ENCODE assay signal across 1 cellular context in the genomic region with DNA sequence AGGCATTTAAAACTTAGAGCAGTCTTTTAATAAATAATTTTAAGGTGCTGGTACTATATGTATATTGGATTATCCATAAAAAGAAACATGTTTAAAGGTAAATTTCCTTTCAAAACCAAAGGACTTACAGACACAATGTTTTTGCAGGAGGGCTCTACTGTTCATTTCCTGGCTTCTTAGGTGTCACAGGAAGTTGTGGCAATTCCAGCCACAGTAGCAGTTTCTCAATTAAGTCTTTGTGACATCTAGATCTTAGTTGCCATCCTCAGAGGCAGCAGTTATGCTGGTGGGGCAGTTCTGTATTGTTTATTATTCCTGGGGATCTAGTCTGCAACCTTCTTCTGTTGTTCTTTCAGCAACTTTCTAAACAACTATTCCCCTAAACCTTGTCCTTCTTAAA.
TF ChIP-seq lines count a peak whose summit lies in the region.

No MANE protein-coding gene starts in this region.

TF ChIP-seq in HepG2, 621 proteins besides CTCF, POLR2A, EP300 and RAD21 (continued from another document):
- TF ChIP-seq, protein P1, sequence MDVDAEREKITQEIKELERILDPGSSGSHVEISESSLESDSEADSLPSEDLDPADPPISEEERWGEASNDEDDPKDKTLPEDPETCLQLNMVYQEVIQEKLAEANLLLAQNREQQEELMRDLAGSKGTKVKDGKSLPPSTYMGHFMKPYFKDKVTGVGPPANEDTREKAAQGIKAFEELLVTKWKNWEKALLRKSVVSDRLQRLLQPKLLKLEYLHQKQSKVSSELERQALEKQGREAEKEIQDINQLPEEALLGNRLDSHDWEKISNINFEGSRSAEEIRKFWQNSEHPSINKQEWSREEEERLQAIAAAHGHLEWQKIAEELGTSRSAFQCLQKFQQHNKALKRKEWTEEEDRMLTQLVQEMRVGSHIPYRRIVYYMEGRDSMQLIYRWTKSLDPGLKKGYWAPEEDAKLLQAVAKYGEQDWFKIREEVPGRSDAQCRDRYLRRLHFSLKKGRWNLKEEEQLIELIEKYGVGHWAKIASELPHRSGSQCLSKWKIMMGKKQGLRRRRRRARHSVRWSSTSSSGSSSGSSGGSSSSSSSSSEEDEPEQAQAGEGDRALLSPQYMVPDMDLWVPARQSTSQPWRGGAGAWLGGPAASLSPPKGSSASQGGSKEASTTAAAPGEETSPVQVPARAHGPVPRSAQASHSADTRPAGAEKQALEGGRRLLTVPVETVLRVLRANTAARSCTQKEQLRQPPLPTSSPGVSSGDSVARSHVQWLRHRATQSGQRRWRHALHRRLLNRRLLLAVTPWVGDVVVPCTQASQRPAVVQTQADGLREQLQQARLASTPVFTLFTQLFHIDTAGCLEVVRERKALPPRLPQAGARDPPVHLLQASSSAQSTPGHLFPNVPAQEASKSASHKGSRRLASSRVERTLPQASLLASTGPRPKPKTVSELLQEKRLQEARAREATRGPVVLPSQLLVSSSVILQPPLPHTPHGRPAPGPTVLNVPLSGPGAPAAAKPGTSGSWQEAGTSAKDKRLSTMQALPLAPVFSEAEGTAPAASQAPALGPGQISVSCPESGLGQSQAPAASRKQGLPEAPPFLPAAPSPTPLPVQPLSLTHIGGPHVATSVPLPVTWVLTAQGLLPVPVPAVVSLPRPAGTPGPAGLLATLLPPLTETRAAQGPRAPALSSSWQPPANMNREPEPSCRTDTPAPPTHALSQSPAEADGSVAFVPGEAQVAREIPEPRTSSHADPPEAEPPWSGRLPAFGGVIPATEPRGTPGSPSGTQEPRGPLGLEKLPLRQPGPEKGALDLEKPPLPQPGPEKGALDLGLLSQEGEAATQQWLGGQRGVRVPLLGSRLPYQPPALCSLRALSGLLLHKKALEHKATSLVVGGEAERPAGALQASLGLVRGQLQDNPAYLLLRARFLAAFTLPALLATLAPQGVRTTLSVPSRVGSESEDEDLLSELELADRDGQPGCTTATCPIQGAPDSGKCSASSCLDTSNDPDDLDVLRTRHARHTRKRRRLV (CRISPR knock-in tag; IDR thresholded peaks at IDR 0.05): no peak
- no peak for TF ChIP-seq ISX (CRISPR knock-in tag; conservative IDR thresholded peaks at IDR 0.05)
- TF ChIP-seq HNRNPUL1 (IDR thresholded peaks at IDR 0.05; ENCODE audit: low read depth, low read length): no peak
